ENCODE assay signal across 16 cellular contexts in the genomic region with DNA sequence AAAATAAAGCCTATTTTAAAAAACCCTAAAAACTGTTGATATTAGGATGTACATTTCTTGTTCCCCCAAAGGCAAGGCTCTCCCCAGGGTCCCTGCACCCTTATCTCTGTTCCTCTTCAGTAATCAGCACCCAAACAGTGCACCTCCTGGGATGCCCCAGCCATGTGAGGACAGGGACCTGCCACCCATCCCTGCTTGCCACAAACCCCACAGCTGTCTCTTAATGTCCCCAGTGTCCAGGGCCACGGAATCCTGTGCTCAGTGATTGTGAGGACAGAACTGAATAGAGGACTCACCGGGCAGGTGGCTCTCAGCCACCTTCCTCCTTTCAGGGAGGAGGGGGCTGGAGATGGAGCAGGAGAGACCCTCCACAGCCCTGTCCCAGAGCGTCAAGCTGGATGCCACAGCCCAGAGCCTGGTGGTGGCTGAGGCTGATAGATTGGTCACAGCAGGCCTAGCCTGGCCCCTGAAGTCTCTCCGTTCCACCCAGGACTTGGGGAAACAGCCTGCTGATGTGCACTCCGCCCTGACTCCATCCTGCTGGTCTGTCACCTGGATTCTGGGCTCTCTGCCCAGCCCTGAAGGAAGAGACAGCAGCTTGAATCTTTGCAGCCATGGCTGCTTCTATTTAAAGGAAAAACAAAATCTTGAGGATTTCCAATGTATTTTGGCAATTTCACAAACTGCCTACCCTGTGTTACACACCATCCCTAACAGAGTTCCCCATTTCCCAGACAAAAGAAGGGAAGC.
"Had no signal": no experiment of that assay in that cellular context is flagged by ENCODE, and none has a peak within 500 bp of the region (broad histone marks: within the 10 kb centered on the region; RNA-seq: fewer than 3 reads in every experiment).

No MANE protein-coding gene starts in this region.

- H3K4me3 ChIP-seq: hepatocyte, smooth muscle cell, transverse colon had no signal

- H3K9me3 Mint-ChIP-seq: activated naive CD4-positive, alpha-beta T cell treated with anti-CD3 and anti-CD28 coated beads, Interleukin-2, amount 50 U/mL, for 24 hours; activated T-helper 17 cell treated with anti-CD3 and anti-CD28 coated beads, Interleukin-2, amount 50 U/mL, for 72 hours; dendritic cell treated with granulocyte-macrophage colony-stimulating factor and Interleukin-4, amounts not matched to agents 40 ng/mL and 50 ng/mL, for 4 days; effector memory CD8-positive, alpha-beta T cell had no signal

- H3K4me3 Mint-ChIP-seq: activated naive CD4-positive, alpha-beta T cell treated with anti-CD3 and anti-CD28 coated beads, Interleukin-2, amount 50 U/mL, for 24 hours; activated T-helper 17 cell treated with anti-CD3 and anti-CD28 coated beads, Interleukin-2, amount 50 U/mL, for 72 hours; dendritic cell treated with granulocyte-macrophage colony-stimulating factor and Interleukin-4, amounts not matched to agents 40 ng/mL and 50 ng/mL, for 4 days; effector memory CD8-positive, alpha-beta T cell had no signal

- H3K27ac ChIP-seq: epithelial cell of prostate, hepatocyte, neutrophil, transverse colon had no signal

- H3K36me3 Mint-ChIP-seq: activated naive CD4-positive, alpha-beta T cell treated with anti-CD3 and anti-CD28 coated beads, Interleukin-2, amount 50 U/mL, for 24 hours had no signal

- DNase-seq: activated CD4-positive, alpha-beta T cell treated with anti-CD3 and anti-CD28 coated beads, Interleukin-2, amount 50 U/mL, for 4 hours; activated CD4-positive, CD25-positive, alpha-beta regulatory T cell treated with anti-CD3 and anti-CD28 coated beads, Interleukin-2, amount 50 U/mL, for 72 hours; central memory CD4-positive, alpha-beta T cell; effector memory CD8-positive, alpha-beta T cell; kidney; stimulated activated naive CD4-positive, alpha-beta T cell; T-helper 9 cell; transverse colon had no signal

- ATAC-seq: effector memory CD8-positive, alpha-beta T cell; right cardiac atrium had no signal

- H3K27ac Mint-ChIP-seq: activated naive CD4-positive, alpha-beta T cell treated with anti-CD3 and anti-CD28 coated beads, Interleukin-2, amount 50 U/mL, for 24 hours; dendritic cell treated with granulocyte-macrophage colony-stimulating factor and Interleukin-4, amounts not matched to agents 40 ng/mL and 50 ng/mL, for 4 days; effector memory CD8-positive, alpha-beta T cell had no signal
